In the genomic region with DNA sequence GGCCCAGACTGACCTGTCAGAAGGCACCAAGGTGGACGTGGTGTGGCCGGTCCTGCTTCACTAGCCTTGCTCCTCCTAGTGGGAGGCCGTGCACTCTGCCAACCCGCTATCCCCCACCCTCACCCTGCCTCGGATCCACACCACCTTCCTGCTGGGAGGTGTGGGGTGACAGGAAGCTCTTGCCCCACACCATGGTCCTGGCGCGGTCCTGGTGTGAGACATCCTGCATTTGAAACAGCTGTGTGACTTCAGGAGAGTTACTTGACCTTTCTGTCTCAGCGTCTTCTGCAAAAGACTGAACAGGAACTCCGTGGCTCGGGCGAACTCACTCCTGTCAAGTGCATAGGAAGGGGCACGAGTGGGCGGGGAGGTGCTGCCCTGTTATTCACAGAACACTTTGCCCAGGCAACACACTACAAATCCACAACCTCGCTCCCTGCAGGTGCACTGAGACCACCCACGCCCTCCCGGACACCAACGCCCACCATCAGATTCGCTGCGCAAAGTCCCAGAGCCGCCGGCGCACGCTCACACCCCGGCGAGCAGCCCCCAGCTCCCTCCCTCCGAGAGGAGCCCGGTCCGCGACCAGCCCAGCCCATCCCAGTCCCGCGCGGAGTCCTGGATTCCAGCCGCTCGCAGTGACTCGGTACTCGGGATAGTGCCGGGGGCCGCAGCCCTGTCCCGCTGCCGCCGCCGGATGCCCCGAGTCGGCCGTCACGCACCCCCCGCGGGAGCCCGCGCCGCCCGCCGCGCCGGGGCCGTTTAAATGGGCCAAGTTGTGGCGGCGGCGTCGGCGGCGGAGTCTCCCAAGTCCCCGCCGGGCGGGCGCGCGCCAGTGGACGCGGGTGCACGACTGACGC, we compare ENCODE assay signal across 7 cellular contexts. TPM values are rescaled to one million over a fixed set of nuclear protein-coding genes. Genes with fewer than 3 reads are reported as not detected.
DNase-seq lines count a peak whose midpoint lies in the region; TF ChIP-seq lines count a peak whose summit lies in the region.

A gene with protein sequence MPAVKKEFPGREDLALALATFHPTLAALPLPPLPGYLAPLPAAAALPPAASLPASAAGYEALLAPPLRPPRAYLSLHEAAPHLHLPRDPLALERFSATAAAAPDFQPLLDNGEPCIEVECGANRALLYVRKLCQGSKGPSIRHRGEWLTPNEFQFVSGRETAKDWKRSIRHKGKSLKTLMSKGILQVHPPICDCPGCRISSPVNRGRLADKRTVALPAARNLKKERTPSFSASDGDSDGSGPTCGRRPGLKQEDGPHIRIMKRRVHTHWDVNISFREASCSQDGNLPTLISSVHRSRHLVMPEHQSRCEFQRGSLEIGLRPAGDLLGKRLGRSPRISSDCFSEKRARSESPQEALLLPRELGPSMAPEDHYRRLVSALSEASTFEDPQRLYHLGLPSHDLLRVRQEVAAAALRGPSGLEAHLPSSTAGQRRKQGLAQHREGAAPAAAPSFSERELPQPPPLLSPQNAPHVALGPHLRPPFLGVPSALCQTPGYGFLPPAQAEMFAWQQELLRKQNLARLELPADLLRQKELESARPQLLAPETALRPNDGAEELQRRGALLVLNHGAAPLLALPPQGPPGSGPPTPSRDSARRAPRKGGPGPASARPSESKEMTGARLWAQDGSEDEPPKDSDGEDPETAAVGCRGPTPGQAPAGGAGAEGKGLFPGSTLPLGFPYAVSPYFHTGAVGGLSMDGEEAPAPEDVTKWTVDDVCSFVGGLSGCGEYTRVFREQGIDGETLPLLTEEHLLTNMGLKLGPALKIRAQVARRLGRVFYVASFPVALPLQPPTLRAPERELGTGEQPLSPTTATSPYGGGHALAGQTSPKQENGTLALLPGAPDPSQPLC (plus strand): TSS at position 793 of the 860 bp plus-strand sequence. CDS start 509 bp downstream, outside the sequence.

- DNase-seq in GOT3 (lab: John Stamatoyannopoulos, UW) (peak; percentile 34), NCI-H446 treated with DMSO at 0.1 percent for 48 hours (lab: John Stamatoyannopoulos, UW) (peak; percentile 66), epidermal melanocyte (ENCODE audit: insufficient read length, low spot score) (peak; percentile 69), mesothelial cell of epicardium (ENCODE audit: low spot score in 2 of 2, unreplicated experiment in 2 of 2) (peak; percentile 80 to 91), SKM-1 treated with dmso at 0.1 percent for 144 hours (lab: John Stamatoyannopoulos, UW; ENCODE audit: unreplicated experiment) (no peak)
- peak; percentile 65 for DNase-seq in activated CD8-positive, alpha-beta memory T cell treated with anti-CD3 and anti-CD28 coated beads, Interleukin-2, amount 50 U/mL, for 4 hours
- peak; percentile 34 to 39 for DNase-seq in stimulated activated CD8-positive, alpha-beta memory T cell treated with anti-CD3 and anti-CD28 coated beads, Interleukin-2, amount 100 ng/mL, for 1 hour (ENCODE audit: low read depth in 2 of 2)

- peak within 1 kb of the TSS; percentile 84 for H3K4me3 Mint-ChIP-seq in mesothelial cell of epicardium

- peaks cover 1% of the 10 kb centered on the region for H3K27me3 Mint-ChIP-seq in mesothelial cell of epicardium (ENCODE audit: low read depth)

- H3K4me1 Mint-ChIP-seq in mesothelial cell of epicardium: peaks cover 61% of the 10 kb centered on the region

- H3K9me3 Mint-ChIP-seq in mesothelial cell of epicardium: no peaks in the 10 kb centered on the region

- H3K36me3 Mint-ChIP-seq in mesothelial cell of epicardium: peaks cover 5% of the 10 kb centered on the region

- no peak for TF ChIP-seq CTCF in mesothelial cell of epicardium (IDR thresholded peaks at IDR 0.05; ENCODE audit: unreplicated experiment)

- H3K27ac Mint-ChIP-seq in mesothelial cell of epicardium: peak within 1 kb of the TSS; percentile 79

RNA-seq across cellular contexts. Expression of the gene that starts here (rescaled TPM):
- total RNA-seq in mesothelial cell of epicardium: 303 to 325 TPM (median 313 TPM) in 3 replicates
